ENCODE assay signal across 16 cellular contexts in the genomic region with DNA sequence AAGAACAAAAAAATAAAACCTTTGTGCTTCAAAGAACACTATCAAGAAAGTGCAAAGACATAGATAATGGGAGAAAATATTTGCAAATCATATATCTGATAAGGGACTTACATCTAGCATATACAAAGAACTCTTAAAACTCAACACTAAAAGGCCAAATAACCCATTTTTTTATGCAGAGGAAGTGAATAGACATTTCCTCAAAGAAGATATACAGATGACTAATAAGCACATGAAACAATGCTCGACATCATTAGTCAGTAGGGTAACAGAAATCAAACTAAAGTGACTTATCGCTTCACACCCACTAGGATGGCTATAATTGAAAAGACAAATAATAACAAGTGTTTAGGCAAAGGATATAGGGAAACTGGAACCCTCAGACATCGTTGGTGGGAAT.
A peak's percentile ranks its signal among the peaks of the same experiment; 100 is the strongest.
DNase-seq lines count a peak whose midpoint lies in the region; ATAC-seq and TF ChIP-seq lines count a peak whose summit lies in the region.
"Had no signal": no experiment of that assay in that cellular context is flagged by ENCODE, and none has a peak within 500 bp of the region (broad histone marks: within the 10 kb centered on the region; RNA-seq: fewer than 3 reads in every experiment).

No MANE protein-coding gene starts in this region.

- H3K27ac Mint-ChIP-seq in activated naive CD4-positive, alpha-beta T cell treated with anti-CD3 and anti-CD28 coated beads, Interleukin-2, amount 50 U/mL, for 72 hours = no peak overlapping the region
- peak overlapping the region; percentile 36 for H3K27ac Mint-ChIP-seq in stimulated activated naive CD8-positive, alpha-beta T cell treated with anti-CD3 and anti-CD28 coated beads, Interleukin-15, Interleukin-2, amounts not matched to agents 100 ng/mL and 50 ng/mL, for 24 hours
- H3K27ac Mint-ChIP-seq in naive thymus-derived CD8-positive, alpha-beta T cell = peak overlapping the region in 2 of 10 donors; percentile 38 to 39
- H3K27ac Mint-ChIP-seq: natural killer cell treated with Interleukin-12 subunit alpha and Interleukin-12 subunit beta and Interleukin-15 and Interleukin-18, amount 100 ng/mL, for 72 hours had no signal

- peaks cover 53% of the 10 kb centered on the region for H3K4me1 Mint-ChIP-seq in stimulated activated naive CD8-positive, alpha-beta T cell treated with anti-CD3 and anti-CD28 coated beads, Interleukin-15, Interleukin-2, amounts not matched to agents 100 ng/mL and 50 ng/mL, for 24 hours (ENCODE audit: low read depth)
- peaks cover 8 to 30% (median 19%) of the 10 kb centered on the region in 4 donors for H3K4me1 Mint-ChIP-seq in naive thymus-derived CD8-positive, alpha-beta T cell

- no peak overlapping the region for H3K4me3 Mint-ChIP-seq in stimulated activated naive CD8-positive, alpha-beta T cell treated with anti-CD3 and anti-CD28 coated beads, Interleukin-15, Interleukin-2, amounts not matched to agents 100 ng/mL and 50 ng/mL, for 24 hours
- H3K4me3 Mint-ChIP-seq in naive thymus-derived CD8-positive, alpha-beta T cell = no peak overlapping the region
- H3K4me3 Mint-ChIP-seq: natural killer cell treated with Interleukin-12 subunit alpha and Interleukin-12 subunit beta and Interleukin-15 and Interleukin-18, amount 100 ng/mL, for 72 hours had no signal

- H3K4me3 ChIP-seq in epithelial cell of esophagus (ENCODE audit: low read length) = no peak overlapping the region
- H3K4me3 ChIP-seq: hepatocyte, left ventricle myocardium inferior, sigmoid colon had no signal

- no peak for DNase-seq in activated naive CD4-positive, alpha-beta T cell treated with anti-CD3 and anti-CD28 coated beads, Interleukin-2, amount 50 U/mL, for 72 hours (ENCODE audit: low spot score in 2 of 2)
- no peak for DNase-seq in activated naive CD4-positive, alpha-beta T cell treated with anti-CD3 and anti-CD28 coated beads, Interleukin-2, amount 50 U/mL, for 16 hours
- peak; percentile 19 for DNase-seq in RWPE1 (ENCODE audit: low spot score)
- peak; percentile 77 for DNase-seq in epithelial cell of esophagus (ENCODE audit: low read depth)
- DNase-seq in naive thymus-derived CD8-positive, alpha-beta T cell = no peak
- no peak for DNase-seq in pons (ENCODE audit: low spot score)
- no peak for DNase-seq in epidermal melanocyte (ENCODE audit: insufficient read length, low spot score)
- DNase-seq: AML-193, DMS79, left ventricle myocardium inferior, OCI-M1, sigmoid colon had no signal

- H3K27me3 Mint-ChIP-seq in stimulated activated naive CD8-positive, alpha-beta T cell treated with anti-CD3 and anti-CD28 coated beads, Interleukin-15, Interleukin-2, amounts not matched to agents 100 ng/mL and 50 ng/mL, for 24 hours = no peaks in the 10 kb centered on the region
- H3K27me3 Mint-ChIP-seq in naive thymus-derived CD8-positive, alpha-beta T cell = peaks cover 0 to 8% (median 3%) of the 10 kb centered on the region in 5 donors

- POLR2A ChIA-PET in RWPE1 (lab: Yijun Ruan, JAX; ENCODE audit: low non-redundant PET) = no interaction called here
- POLR2A ChIA-PET in naive thymus-derived CD8-positive, alpha-beta T cell (lab: Charles Lee) = no interaction called here

- H3K36me3 Mint-ChIP-seq in activated naive CD4-positive, alpha-beta T cell treated with anti-CD3 and anti-CD28 coated beads, Interleukin-2, amount 50 U/mL, for 72 hours = peaks cover 0 to 5% of the 10 kb centered on the region in 2 donors
- no peaks in the 10 kb centered on the region for H3K36me3 Mint-ChIP-seq in stimulated activated naive CD8-positive, alpha-beta T cell treated with anti-CD3 and anti-CD28 coated beads, Interleukin-15, Interleukin-2, amounts not matched to agents 100 ng/mL and 50 ng/mL, for 24 hours (ENCODE audit: low read depth)
- no peaks in the 10 kb centered on the region for H3K36me3 Mint-ChIP-seq in naive thymus-derived CD8-positive, alpha-beta T cell
- H3K36me3 Mint-ChIP-seq: natural killer cell treated with Interleukin-12 subunit alpha and Interleukin-12 subunit beta and Interleukin-15 and Interleukin-18, amount 100 ng/mL, for 72 hours had no signal

- H3K9me3 Mint-ChIP-seq in activated naive CD4-positive, alpha-beta T cell treated with anti-CD3 and anti-CD28 coated beads, Interleukin-2, amount 50 U/mL, for 72 hours = peaks cover 0 to 4% of the 10 kb centered on the region in 2 donors
- no peaks in the 10 kb centered on the region for H3K9me3 Mint-ChIP-seq in stimulated activated naive CD8-positive, alpha-beta T cell treated with anti-CD3 and anti-CD28 coated beads, Interleukin-15, Interleukin-2, amounts not matched to agents 100 ng/mL and 50 ng/mL, for 24 hours
- no peaks in the 10 kb centered on the region for H3K9me3 Mint-ChIP-seq in naive thymus-derived CD8-positive, alpha-beta T cell
- H3K9me3 Mint-ChIP-seq: natural killer cell treated with Interleukin-12 subunit alpha and Interleukin-12 subunit beta and Interleukin-15 and Interleukin-18, amount 100 ng/mL, for 72 hours had no signal

- ATAC-seq in activated naive CD4-positive, alpha-beta T cell treated with anti-CD3 and anti-CD28 coated beads, Interleukin-2, amount 50 U/mL, for 72 hours = peak; percentile 27 to 39
- ATAC-seq in naive thymus-derived CD8-positive, alpha-beta T cell = no peak
- ATAC-seq: natural killer cell treated with Interleukin-12 subunit alpha and Interleukin-12 subunit beta and Interleukin-15 and Interleukin-18, amount 100 ng/mL, for 72 hours had no signal

- CTCF ChIA-PET in RWPE1 (lab: Yijun Ruan, JAX) = no interaction called here

- no peak for TF ChIP-seq CTCF in RWPE1 (conservative IDR thresholded peaks at IDR 0.05; ENCODE audit: low read depth)
- no peak for TF ChIP-seq CTCF in epithelial cell of esophagus (IDR thresholded peaks at IDR 0.05; ENCODE audit: insufficient read depth, low read depth, low read length, missing control alignments)

- H3K27ac ChIP-seq in RWPE1 = no peak overlapping the region
- H3K27ac ChIP-seq: hepatocyte, HL-60, left ventricle myocardium inferior, sigmoid colon had no signal

Comparison
In these comparisons a context has a peak if more than half of its experiments do, and no peak if none do; other contexts are left out.
1. ATAC-seq: peak in activated naive CD4-positive, alpha-beta T cell treated with anti-CD3 and anti-CD28 coated beads, Interleukin-2, amount 50 U/mL, for 72 hours (2 of 2); none in naive thymus-derived CD8-positive, alpha-beta T cell (0 of 2).
2. DNase-seq: peak in RWPE1 (single experiment) and epithelial cell of esophagus (single experiment); none in activated naive CD4-positive, alpha-beta T cell treated with anti-CD3 and anti-CD28 coated beads, Interleukin-2, amount 50 U/mL, for 72 hours (0 of 2), activated naive CD4-positive, alpha-beta T cell treated with anti-CD3 and anti-CD28 coated beads, Interleukin-2, amount 50 U/mL, for 16 hours (single experiment), naive thymus-derived CD8-positive, alpha-beta T cell (0 of 10), pons (single experiment) and epidermal melanocyte (single experiment).